Comparison of ENCODE assay signal across 1 cellular context in the genomic region with DNA sequence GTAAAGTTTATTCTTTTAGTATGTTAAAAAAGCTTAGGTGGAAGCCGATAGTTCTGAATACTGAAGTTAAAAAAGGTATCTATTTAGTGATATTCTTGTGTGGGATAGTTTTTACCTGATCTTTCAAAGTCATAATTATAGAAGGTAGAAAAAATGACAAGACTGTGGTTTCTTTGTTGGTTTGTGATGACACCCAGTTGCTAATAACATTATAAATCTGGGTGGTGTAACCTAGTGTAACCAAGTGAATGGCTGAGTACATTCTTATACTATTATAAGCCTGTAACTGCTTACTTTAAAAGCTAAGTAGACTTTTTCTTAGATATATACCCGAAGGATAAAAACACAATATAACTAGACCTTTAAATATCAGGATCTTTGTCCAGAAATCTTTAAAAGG.
TF ChIP-seq lines count a peak whose summit lies in the region.

No MANE protein-coding gene starts in this region.

TF ChIP-seq in H1, 55 proteins besides CTCF, POLR2A, EP300 and RAD21 (continued from another document):
- TF ChIP-seq, protein P1, sequence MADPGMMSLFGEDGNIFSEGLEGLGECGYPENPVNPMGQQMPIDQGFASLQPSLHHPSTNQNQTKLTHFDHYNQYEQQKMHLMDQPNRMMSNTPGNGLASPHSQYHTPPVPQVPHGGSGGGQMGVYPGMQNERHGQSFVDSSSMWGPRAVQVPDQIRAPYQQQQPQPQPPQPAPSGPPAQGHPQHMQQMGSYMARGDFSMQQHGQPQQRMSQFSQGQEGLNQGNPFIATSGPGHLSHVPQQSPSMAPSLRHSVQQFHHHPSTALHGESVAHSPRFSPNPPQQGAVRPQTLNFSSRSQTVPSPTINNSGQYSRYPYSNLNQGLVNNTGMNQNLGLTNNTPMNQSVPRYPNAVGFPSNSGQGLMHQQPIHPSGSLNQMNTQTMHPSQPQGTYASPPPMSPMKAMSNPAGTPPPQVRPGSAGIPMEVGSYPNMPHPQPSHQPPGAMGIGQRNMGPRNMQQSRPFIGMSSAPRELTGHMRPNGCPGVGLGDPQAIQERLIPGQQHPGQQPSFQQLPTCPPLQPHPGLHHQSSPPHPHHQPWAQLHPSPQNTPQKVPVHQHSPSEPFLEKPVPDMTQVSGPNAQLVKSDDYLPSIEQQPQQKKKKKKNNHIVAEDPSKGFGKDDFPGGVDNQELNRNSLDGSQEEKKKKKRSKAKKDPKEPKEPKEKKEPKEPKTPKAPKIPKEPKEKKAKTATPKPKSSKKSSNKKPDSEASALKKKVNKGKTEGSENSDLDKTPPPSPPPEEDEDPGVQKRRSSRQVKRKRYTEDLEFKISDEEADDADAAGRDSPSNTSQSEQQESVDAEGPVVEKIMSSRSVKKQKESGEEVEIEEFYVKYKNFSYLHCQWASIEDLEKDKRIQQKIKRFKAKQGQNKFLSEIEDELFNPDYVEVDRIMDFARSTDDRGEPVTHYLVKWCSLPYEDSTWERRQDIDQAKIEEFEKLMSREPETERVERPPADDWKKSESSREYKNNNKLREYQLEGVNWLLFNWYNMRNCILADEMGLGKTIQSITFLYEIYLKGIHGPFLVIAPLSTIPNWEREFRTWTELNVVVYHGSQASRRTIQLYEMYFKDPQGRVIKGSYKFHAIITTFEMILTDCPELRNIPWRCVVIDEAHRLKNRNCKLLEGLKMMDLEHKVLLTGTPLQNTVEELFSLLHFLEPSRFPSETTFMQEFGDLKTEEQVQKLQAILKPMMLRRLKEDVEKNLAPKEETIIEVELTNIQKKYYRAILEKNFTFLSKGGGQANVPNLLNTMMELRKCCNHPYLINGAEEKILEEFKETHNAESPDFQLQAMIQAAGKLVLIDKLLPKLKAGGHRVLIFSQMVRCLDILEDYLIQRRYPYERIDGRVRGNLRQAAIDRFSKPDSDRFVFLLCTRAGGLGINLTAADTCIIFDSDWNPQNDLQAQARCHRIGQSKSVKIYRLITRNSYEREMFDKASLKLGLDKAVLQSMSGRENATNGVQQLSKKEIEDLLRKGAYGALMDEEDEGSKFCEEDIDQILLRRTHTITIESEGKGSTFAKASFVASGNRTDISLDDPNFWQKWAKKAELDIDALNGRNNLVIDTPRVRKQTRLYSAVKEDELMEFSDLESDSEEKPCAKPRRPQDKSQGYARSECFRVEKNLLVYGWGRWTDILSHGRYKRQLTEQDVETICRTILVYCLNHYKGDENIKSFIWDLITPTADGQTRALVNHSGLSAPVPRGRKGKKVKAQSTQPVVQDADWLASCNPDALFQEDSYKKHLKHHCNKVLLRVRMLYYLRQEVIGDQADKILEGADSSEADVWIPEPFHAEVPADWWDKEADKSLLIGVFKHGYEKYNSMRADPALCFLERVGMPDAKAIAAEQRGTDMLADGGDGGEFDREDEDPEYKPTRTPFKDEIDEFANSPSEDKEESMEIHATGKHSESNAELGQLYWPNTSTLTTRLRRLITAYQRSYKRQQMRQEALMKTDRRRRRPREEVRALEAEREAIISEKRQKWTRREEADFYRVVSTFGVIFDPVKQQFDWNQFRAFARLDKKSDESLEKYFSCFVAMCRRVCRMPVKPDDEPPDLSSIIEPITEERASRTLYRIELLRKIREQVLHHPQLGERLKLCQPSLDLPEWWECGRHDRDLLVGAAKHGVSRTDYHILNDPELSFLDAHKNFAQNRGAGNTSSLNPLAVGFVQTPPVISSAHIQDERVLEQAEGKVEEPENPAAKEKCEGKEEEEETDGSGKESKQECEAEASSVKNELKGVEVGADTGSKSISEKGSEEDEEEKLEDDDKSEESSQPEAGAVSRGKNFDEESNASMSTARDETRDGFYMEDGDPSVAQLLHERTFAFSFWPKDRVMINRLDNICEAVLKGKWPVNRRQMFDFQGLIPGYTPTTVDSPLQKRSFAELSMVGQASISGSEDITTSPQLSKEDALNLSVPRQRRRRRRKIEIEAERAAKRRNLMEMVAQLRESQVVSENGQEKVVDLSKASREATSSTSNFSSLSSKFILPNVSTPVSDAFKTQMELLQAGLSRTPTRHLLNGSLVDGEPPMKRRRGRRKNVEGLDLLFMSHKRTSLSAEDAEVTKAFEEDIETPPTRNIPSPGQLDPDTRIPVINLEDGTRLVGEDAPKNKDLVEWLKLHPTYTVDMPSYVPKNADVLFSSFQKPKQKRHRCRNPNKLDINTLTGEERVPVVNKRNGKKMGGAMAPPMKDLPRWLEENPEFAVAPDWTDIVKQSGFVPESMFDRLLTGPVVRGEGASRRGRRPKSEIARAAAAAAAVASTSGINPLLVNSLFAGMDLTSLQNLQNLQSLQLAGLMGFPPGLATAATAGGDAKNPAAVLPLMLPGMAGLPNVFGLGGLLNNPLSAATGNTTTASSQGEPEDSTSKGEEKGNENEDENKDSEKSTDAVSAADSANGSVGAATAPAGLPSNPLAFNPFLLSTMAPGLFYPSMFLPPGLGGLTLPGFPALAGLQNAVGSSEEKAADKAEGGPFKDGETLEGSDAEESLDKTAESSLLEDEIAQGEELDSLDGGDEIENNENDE (IDR thresholded peaks at IDR 0.05; ENCODE audit: insufficient replicate concordance, low read length), result no peak
- TF ChIP-seq HDAC2 (IDR thresholded peaks at IDR 0.05; ENCODE audit: borderline replicate concordance in 1 of 2, low read depth in 2 of 2, low read length in 2 of 2) (no peak), ASH2L (IDR thresholded peaks at IDR 0.05; ENCODE audit: low read length) (no peak), BACH1 (IDR thresholded peaks at IDR 0.05; ENCODE audit: low read length) (no peak), RNF2 (IDR thresholded peaks at IDR 0.05; ENCODE audit: borderline replicate concordance, low read depth, low read length, missing control alignments, poor library complexity, severe bottlenecking) (no peak), RFX5 (IDR thresholded peaks at IDR 0.05; ENCODE audit: borderline replicate concordance, low read depth, low read length) (no peak), SIX5 (IDR thresholded peaks at IDR 0.05; ENCODE audit: low read depth, low read length) (no peak), CHD2 (IDR thresholded peaks at IDR 0.05; ENCODE audit: low read length) (no peak)
- TF ChIP-seq, protein P2, sequence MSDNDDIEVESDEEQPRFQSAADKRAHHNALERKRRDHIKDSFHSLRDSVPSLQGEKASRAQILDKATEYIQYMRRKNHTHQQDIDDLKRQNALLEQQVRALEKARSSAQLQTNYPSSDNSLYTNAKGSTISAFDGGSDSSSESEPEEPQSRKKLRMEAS (IDR thresholded peaks at IDR 0.05), result no peak
- TF ChIP-seq, protein P3, sequence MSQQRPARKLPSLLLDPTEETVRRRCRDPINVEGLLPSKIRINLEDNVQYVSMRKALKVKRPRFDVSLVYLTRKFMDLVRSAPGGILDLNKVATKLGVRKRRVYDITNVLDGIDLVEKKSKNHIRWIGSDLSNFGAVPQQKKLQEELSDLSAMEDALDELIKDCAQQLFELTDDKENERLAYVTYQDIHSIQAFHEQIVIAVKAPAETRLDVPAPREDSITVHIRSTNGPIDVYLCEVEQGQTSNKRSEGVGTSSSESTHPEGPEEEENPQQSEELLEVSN (IDR thresholded peaks at IDR 0.05), result no peak
